15 cellular contexts compared by ENCODE assay signal in genomic region chr9:136694865-136695247, GRCh38. TPM values are rescaled to one million over a fixed set of nuclear protein-coding genes. Genes with fewer than 3 reads are reported as not detected.
A peak's percentile ranks its signal among the peaks of the same experiment; 100 is the strongest.
DNase-seq lines count a peak whose midpoint lies in the region; ATAC-seq, FAIRE-seq and TF ChIP-seq lines count a peak whose summit lies in the region.
"Had no signal": no experiment of that assay in that cellular context is flagged by ENCODE, and none has a peak within 500 bp of the region (broad histone marks: within the 10 kb centered on the region; RNA-seq: fewer than 3 reads in every experiment).

No MANE protein-coding gene starts in this region.

- H3K4me2 ChIP-seq in A549 = peak overlapping the region; percentile 86

- H3K4me3 ChIP-seq in A549 (no peak overlapping the region; the same call in 2 of the 3 replicates), HEK293 (ENCODE audit: low read depth, low read length) (no peak overlapping the region), duodenal mucosa (ENCODE audit: low read depth in 1 of 2, low read length in 2 of 2) (no peak overlapping the region), pancreas (no peak overlapping the region)
- H3K4me3 ChIP-seq: SK-N-MC had no signal

- WGBS in A549 (ENCODE audit: missing lambda C conversion rate) = 71% methylated on average over 11 of the region's 11 CpGs
- 43 to 45% methylated on average over 11 of the region's 11 CpGs for WGBS in pancreas, 2 donors

- POLR2A ChIA-PET in A549 (lab: Yijun Ruan, JAX) = no interaction called here
- POLR2A ChIA-PET in HEK293 (lab: Yijun Ruan, JAX) = interaction anchor here (0.6 kb wide), 1 partner anchor 767 kb away, joined by 4 read pairs; no protein-coding TSS in a partner anchor

- H3K27me3 ChIP-seq in duodenal mucosa (ENCODE audit: control insufficient read depth in 1 of 2, insufficient read depth in 2 of 2, low read length in 2 of 2) = no peaks in the 10 kb centered on the region
- no peaks in the 10 kb centered on the region for H3K27me3 ChIP-seq in pancreas

- no peak for TF ChIP-seq CTCF in A549 (IDR thresholded peaks at IDR 0.05)
- TF ChIP-seq CTCF in HEK293 (tag by site-specific recombination; IDR thresholded peaks at IDR 0.05) = no peak
- TF ChIP-seq CTCF in pancreas (IDR thresholded peaks at IDR 0.05) = no peak

- CTCF ChIA-PET in A549 (lab: Yijun Ruan, JAX) (interaction anchor here (0.7 to 8.5 kb wide), 21 partner anchors 8 to 210 kb away, joined by 3 to 113 read pairs (median 9); no protein-coding TSS in a partner anchor), HEK293 (lab: Yijun Ruan, JAX) (interaction anchor here (0.5 to 4.0 kb wide), 10 partner anchors 7 to 311 kb away, joined by 3 to 24 read pairs (median 4); partner anchors contain the start of gene AGPAT2)

- no peak for ATAC-seq in A549
- ATAC-seq in pancreas = no peak
- ATAC-seq in left colon = no peak
- ATAC-seq in GM21360 (IDR thresholded peaks at IDR 0.05; ENCODE audit: unreplicated experiment) = no peak
- no peak for ATAC-seq in GM18873 (IDR thresholded peaks at IDR 0.05; ENCODE audit: low FRiP score, unreplicated experiment)

- H3K27ac ChIP-seq in A549 (peak overlapping the region; percentile 73 to 87), HEK293 (ENCODE audit: extremely low read depth, low read depth, low read length) (no peak overlapping the region), duodenal mucosa (ENCODE audit: low read depth, low read length) (peak overlapping the region; percentile 20), pancreas (peak overlapping the region; percentile 74 to 91 (median 90))
- H3K27ac ChIP-seq: SK-N-MC had no signal

- H3K4me1 ChIP-seq in A549 (peaks cover 78% of the 10 kb centered on the region), HEK293 (ENCODE audit: control insufficient read depth, insufficient read depth, low read length) (no peaks in the 10 kb centered on the region), duodenal mucosa (ENCODE audit: control insufficient read depth in 1 of 2, insufficient read depth in 2 of 2, low read length in 2 of 2) (peaks cover 39 to 52% of the 10 kb centered on the region in 2 donors), pancreas (peaks cover 65 to 77% (median 66%) of the 10 kb centered on the region in 3 donors)

- intact Hi-C loops in pancreas (cut with DNase I) = no loop called here
- intact Hi-C loops in left colon (cut with DNase I, micrococcal nuclease) = no loop called here

- no peaks in the 10 kb centered on the region for H3K36me3 ChIP-seq in HEK293 (ENCODE audit: control insufficient read depth in 2 of 2, insufficient read depth in 1 of 2, low read length in 2 of 2)
- no peaks in the 10 kb centered on the region for H3K36me3 ChIP-seq in duodenal mucosa (ENCODE audit: control insufficient read depth in 1 of 2, insufficient read depth in 2 of 2, low read length in 2 of 2)
- H3K36me3 ChIP-seq in pancreas = no peaks in the 10 kb centered on the region

- FAIRE-seq in A549 (lab: Jason Lieb, UNC) = no peak
- no peak for FAIRE-seq in pancreas (lab: Jason Lieb, UNC)

- DNase-seq in A549 (ENCODE audit: low read depth in 1 of 2, low spot score in 1 of 2) (no peak), pancreas (peak in 1 of 6 donors; percentile 61), left colon (no peak)
- no peak for DNase-seq in activated CD4-positive, alpha-beta T cell treated with anti-CD3 and anti-CD28 coated beads for 1 hour
- DNase-seq: NCI-H1436 treated with DMSO at 0.1 percent for 48 hours, NCI-H526 treated with DMSO at 0.1 percent for 48 hours had no signal

- no peak for TF ChIP-seq EP300 in A549 (IDR thresholded peaks at IDR 0.05)

- TF ChIP-seq POLR2A in A549 (IDR thresholded peaks at IDR 0.05; ENCODE audit: low read length) = no peak

- no peak overlapping the region for H3K9ac ChIP-seq in duodenal mucosa (ENCODE audit: low read depth in 1 of 2, low read length in 2 of 2)

- no peaks in the 10 kb centered on the region for H3K9me3 ChIP-seq in A549
- no peaks in the 10 kb centered on the region for H3K9me3 ChIP-seq in HEK293 (ENCODE audit: control insufficient read depth, insufficient read depth, low read depth, low read length)
- H3K9me3 ChIP-seq in duodenal mucosa (ENCODE audit: control insufficient read depth in 1 of 2, low read length in 2 of 2) = no peaks in the 10 kb centered on the region
- H3K9me3 ChIP-seq in pancreas = no peaks in the 10 kb centered on the region

- TF ChIP-seq RAD21 in A549 (conservative IDR thresholded peaks at IDR 0.05 in 1 of 2, IDR thresholded peaks at IDR 0.05 in 1 of 2) = no peak

TF ChIP-seq in A549, 52 proteins besides CTCF, POLR2A, EP300 and RAD21 (continues in another document):
- TF ChIP-seq GATA3 (IDR thresholded peaks at IDR 0.05; ENCODE audit: borderline replicate concordance) (no peak), NPAS2 (CRISPR knock-in tag; IDR thresholded peaks at IDR 0.05; ENCODE audit: borderline replicate concordance) (no peak), SMC3 (IDR thresholded peaks at IDR 0.05) (no peak)
- TF ChIP-seq, protein P1, sequence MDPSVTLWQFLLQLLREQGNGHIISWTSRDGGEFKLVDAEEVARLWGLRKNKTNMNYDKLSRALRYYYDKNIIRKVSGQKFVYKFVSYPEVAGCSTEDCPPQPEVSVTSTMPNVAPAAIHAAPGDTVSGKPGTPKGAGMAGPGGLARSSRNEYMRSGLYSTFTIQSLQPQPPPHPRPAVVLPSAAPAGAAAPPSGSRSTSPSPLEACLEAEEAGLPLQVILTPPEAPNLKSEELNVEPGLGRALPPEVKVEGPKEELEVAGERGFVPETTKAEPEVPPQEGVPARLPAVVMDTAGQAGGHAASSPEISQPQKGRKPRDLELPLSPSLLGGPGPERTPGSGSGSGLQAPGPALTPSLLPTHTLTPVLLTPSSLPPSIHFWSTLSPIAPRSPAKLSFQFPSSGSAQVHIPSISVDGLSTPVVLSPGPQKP (IDR thresholded peaks at IDR 0.05; ENCODE audit: low read depth, low read length) = no peak

TF ChIP-seq in HEK293, 187 proteins besides CTCF, POLR2A, EP300 and RAD21:
- TF ChIP-seq, protein P2, sequence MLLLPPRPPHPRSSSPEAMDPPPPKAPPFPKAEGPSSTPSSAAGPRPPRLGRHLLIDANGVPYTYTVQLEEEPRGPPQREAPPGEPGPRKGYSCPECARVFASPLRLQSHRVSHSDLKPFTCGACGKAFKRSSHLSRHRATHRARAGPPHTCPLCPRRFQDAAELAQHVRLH (tag by site-specific recombination; IDR thresholded peaks at IDR 0.05) = no peak
- TF ChIP-seq ZNF433 (tag by site-specific recombination; IDR thresholded peaks at IDR 0.05; ENCODE audit: low read depth) = no peak
- peak; percentile 48; the same call in 1 of the 2 replicates for TF ChIP-seq ZNF335 (tag by site-specific recombination; conservative IDR thresholded peaks at IDR 0.05)

RNA-seq across cellular contexts. Expression of gene AGPAT2, which starts 7.6 kb away (rescaled TPM):
- 32.3 and 38.6 TPM in 2 replicates for polyA plus RNA-seq in A549 (2011; rRNA removed)
- polyA plus RNA-seq in A549 (2012; cell fraction: cytosol; rRNA removed) = 56.2 and 86.6 TPM in 2 replicates
- polyA plus RNA-seq in A549 (2012; cell fraction: nucleus; rRNA removed) = 85.4 and 94.9 TPM in 2 replicates
- polyA plus RNA-seq in A549 (2017; fragmentation: RNase III; extraction: RNeasy Plus Mini Kit Qiagen cat#74134 plus additional on column Dnase treatment) = 44.3 to 49.5 TPM (median 46.3 TPM) in 3 replicates
- polyA minus RNA-seq in A549 (2011; rRNA and poly(A)+ RNA removed) = 39.4 and 43.6 TPM in 2 replicates
- 100 to 1,000 TPM in 1 of 6 donors, 10 to 100 TPM in 5; 57.0 to 105 (median 69.5) TPM for total RNA-seq in pancreas
- polyA plus RNA-seq in pancreas = 100 to 1,000 TPM in 1 of 2 donors, 10 to 100 TPM in 1; 94.2 to 158 TPM
- total RNA-seq in left colon = 100 to 1,000 TPM; 152 to 211 TPM

RNA-seq across cellular contexts. Expression of gene DIPK1B, which starts 17.5 kb away (rescaled TPM):
- polyA plus RNA-seq in A549 (2011; rRNA removed) = 6.7 and 8.8 TPM in 2 replicates
- polyA plus RNA-seq in A549 (2012; cell fraction: cytosol; rRNA removed) = 15.7 and 24.3 TPM in 2 replicates
- 36.4 and 49.4 TPM in 2 replicates for polyA plus RNA-seq in A549 (2012; cell fraction: nucleus; rRNA removed)
- 6.0 to 8.2 TPM (median 6.7 TPM) in 3 replicates for polyA plus RNA-seq in A549 (2017; fragmentation: RNase III; extraction: RNeasy Plus Mini Kit Qiagen cat#74134 plus additional on column Dnase treatment)
- 4.8 and 7.3 TPM in 2 replicates for polyA minus RNA-seq in A549 (2011; rRNA and poly(A)+ RNA removed)
- 1 to 10 TPM; 4.3 to 7.5 (median 5.8) TPM for total RNA-seq in pancreas
- 10 to 100 TPM; 13.2 to 32.3 TPM for polyA plus RNA-seq in pancreas
- 1 to 10 TPM; 1.3 to 2.1 TPM for total RNA-seq in left colon

RNA-seq across cellular contexts. Expression of gene EGFL7, which starts 32.1 kb away (rescaled TPM):
- polyA plus RNA-seq in A549 (2011; rRNA removed) = 15.3 and 19.9 TPM in 2 replicates
- 49.6 and 71.8 TPM in 2 replicates for polyA plus RNA-seq in A549 (2012; cell fraction: cytosol; rRNA removed)
- polyA plus RNA-seq in A549 (2012; cell fraction: nucleus; rRNA removed) = 70.7 and 117 TPM in 2 replicates
- 28.9 to 34.4 TPM (median 32.3 TPM) in 3 replicates for polyA plus RNA-seq in A549 (2017; fragmentation: RNase III; extraction: RNeasy Plus Mini Kit Qiagen cat#74134 plus additional on column Dnase treatment)
- polyA minus RNA-seq in A549 (2011; rRNA and poly(A)+ RNA removed) = 3.1 and 5.9 TPM in 2 replicates
- 10 to 100 TPM in 5 of 6 donors, 1 to 10 TPM in 1; 8.6 to 21.2 (median 13.1) TPM for total RNA-seq in pancreas
- polyA plus RNA-seq in pancreas = 100 to 1,000 TPM; 111 to 134 TPM
- total RNA-seq in left colon = 10 to 100 TPM; 14.3 to 17.2 TPM
- total RNA-seq: CD8-positive, alpha-beta T cell had no signal
- polyA plus RNA-seq: IgD-negative memory B cell had no signal

RNA-seq across cellular contexts. Expression of gene LCN10, which starts 47.9 kb away (rescaled TPM):
- polyA plus RNA-seq in A549 (2011; rRNA removed) (not detected in 2 replicates), A549 (2017; fragmentation: RNase III; extraction: RNeasy Plus Mini Kit Qiagen cat#74134 plus additional on column Dnase treatment) (not detected in 3 replicates), pancreas (10 to 100 TPM; 12.4 to 54.0 TPM)
- polyA plus RNA-seq in A549 (2012; cell fraction: cytosol; rRNA removed) = not detected in 2 replicates
- polyA plus RNA-seq in A549 (2012; cell fraction: nucleus; rRNA removed) = not detected in 2 replicates
- not detected in 2 replicates for polyA minus RNA-seq in A549 (2011; rRNA and poly(A)+ RNA removed)
- total RNA-seq in pancreas (1 to 10 TPM in 4 of 6 donors, under 1 TPM in 2; 0.16 to 1.7 (median 1.4) TPM), left colon (1 to 10 TPM; 1.2 to 2.4 TPM)
- total RNA-seq: Daoy had no signal

RNA-seq across cellular contexts. Expression of gene LCN6, which starts 53.5 kb away (rescaled TPM):
- not detected in 2 replicates for polyA plus RNA-seq in A549 (2011; rRNA removed)
- polyA plus RNA-seq in A549 (2012; cell fraction: cytosol; rRNA removed) = not detected in 2 replicates
- polyA plus RNA-seq in A549 (2012; cell fraction: nucleus; rRNA removed) = not detected in 2 replicates
- not detected in 3 replicates for polyA plus RNA-seq in A549 (2017; fragmentation: RNase III; extraction: RNeasy Plus Mini Kit Qiagen cat#74134 plus additional on column Dnase treatment)
- not detected in 2 replicates for polyA minus RNA-seq in A549 (2011; rRNA and poly(A)+ RNA removed)
- total RNA-seq in pancreas = 1 to 10 TPM in 4 of 6 donors, not detected in 2; 1.1 to 5.2 (median 3.2) TPM
- polyA plus RNA-seq in pancreas = 10 to 100 TPM; 13.0 to 25.6 TPM
- 1 to 10 TPM; 1.0 to 3.6 TPM for total RNA-seq in left colon
- total RNA-seq: CD8-positive, alpha-beta T cell; Daoy; H7 had no signal
- polyA plus RNA-seq: IgD-negative memory B cell had no signal
